26 cellular contexts compared by ENCODE assay signal in genomic region chr1:245107776-245108114, GRCh38. TPM values are rescaled to one million over a fixed set of nuclear protein-coding genes. Genes with fewer than 3 reads are reported as not detected.
DNase-seq lines count a peak whose midpoint lies in the region; ATAC-seq, FAIRE-seq and TF ChIP-seq lines count a peak whose summit lies in the region.
"Had no signal": no experiment of that assay in that cellular context is flagged by ENCODE, and none has a peak within 500 bp of the region (broad histone marks: within the 10 kb centered on the region; RNA-seq: fewer than 3 reads in every experiment).

No MANE protein-coding gene starts in this region.

- no peaks in the 10 kb centered on the region for H3K36me3 ChIP-seq in SK-N-SH (replicated peaks in 1 of 2; ENCODE audit: control insufficient read depth in 1 of 2, insufficient read depth in 2 of 2, low read length in 1 of 2)
- H3K36me3 ChIP-seq in HepG2 (replicated peaks in 1 of 2; ENCODE audit: control insufficient read depth in 1 of 2, insufficient read depth in 2 of 2, low read length in 2 of 2), result no peaks in the 10 kb centered on the region
- H3K36me3 ChIP-seq: BE2C, SJSA1 had no signal

- 94% methylated on average over 7 of the region's 7 CpGs for WGBS in SK-N-SH (ENCODE audit: low lambda C conversion rate)
- WGBS in HepG2 (ENCODE audit: low lambda C conversion rate), result 14% methylated on average over 7 of the region's 7 CpGs

- TF ChIP-seq POLR2A in HepG2 (IDR thresholded peaks at IDR 0.05; ENCODE audit: insufficient read depth in 1 of 2, low read depth in 2 of 2, low read length in 2 of 2), result no peak

- FAIRE-seq in HepG2 (lab: Jason Lieb, UNC), result no peak
- FAIRE-seq: HTR-8/SVneo had no signal

- H3K9me3 ChIP-seq in SK-N-SH (no peaks in the 10 kb centered on the region), HepG2 (ENCODE audit: low read length) (no peaks in the 10 kb centered on the region)
- no peaks in the 10 kb centered on the region for H3K9me3 ChIP-seq in CD4-positive, alpha-beta T cell (ENCODE audit: control insufficient read depth, low read length)
- H3K9me3 ChIP-seq: BE2C, SJSA1 had no signal

- H4K20me1 ChIP-seq in SK-N-SH (ENCODE audit: insufficient read depth) (no peaks in the 10 kb centered on the region), HepG2 (ENCODE audit: insufficient read depth, low read length) (no peaks in the 10 kb centered on the region)

- in situ Hi-C loops in HepG2 (cut with HindIII; ENCODE audit: extremely low pct_ligation_motif_present, low pct_unique_long_range_greater_than_20kb), result no loop called here

- H3K4me1 ChIP-seq in SK-N-SH (ENCODE audit: control insufficient read depth in 1 of 2, insufficient read depth in 2 of 2, low read depth in 1 of 2, low read length in 1 of 2) (no peaks in the 10 kb centered on the region), HepG2 (ENCODE audit: insufficient read depth, low read length) (peaks cover 53% of the 10 kb centered on the region)
- H3K4me1 ChIP-seq: BE2C, SJSA1 had no signal

- no peak for TF ChIP-seq EP300 in SK-N-SH (IDR thresholded peaks at IDR 0.05; ENCODE audit: borderline replicate concordance in 1 of 2, low read depth in 1 of 2, low read length in 1 of 2)
- no peak for TF ChIP-seq EP300 in HepG2 (IDR thresholded peaks at IDR 0.05; ENCODE audit: low read depth in 2 of 2, low read length in 2 of 2)
- TF ChIP-seq EP300 in HepG2 (CRISPR knock-in tag; IDR thresholded peaks at IDR 0.05; ENCODE audit: borderline replicate concordance), result no peak

- H3F3A ChIP-seq in SK-N-SH (replicated peaks; ENCODE audit: insufficient read depth), result no peaks in the 10 kb centered on the region

- TF ChIP-seq CTCF in SK-N-SH (IDR thresholded peaks at IDR 0.05), result 0 out of 2 replicates have a peak, but pooled peaks have one; percentile 1
- TF ChIP-seq CTCF in HepG2 (CRISPR knock-in tag; IDR thresholded peaks at IDR 0.05), result no peak
- TF ChIP-seq CTCF in neural crest cell (conservative IDR thresholded peaks at IDR 0.05), result no peak
- TF ChIP-seq CTCF in CD4-positive, alpha-beta T cell (IDR thresholded peaks at IDR 0.05), result no peak

- no peaks in the 10 kb centered on the region for H3K27me3 ChIP-seq in SK-N-SH (ENCODE audit: insufficient read depth)
- no peaks in the 10 kb centered on the region for H3K27me3 ChIP-seq in HepG2 (ENCODE audit: control insufficient read depth in 1 of 2, insufficient read depth in 2 of 2, low read length in 2 of 2)
- no peaks in the 10 kb centered on the region for H3K27me3 ChIP-seq in CD4-positive, alpha-beta T cell (ENCODE audit: control insufficient read depth, insufficient read depth, low read length)
- H3K27me3 ChIP-seq: BE2C, SJSA1 had no signal

- no peaks in the 10 kb centered on the region for H3K27me3 Mint-ChIP-seq in neural crest cell (ENCODE audit: low read depth)
- H3K27me3 Mint-ChIP-seq in CD4-positive, alpha-beta T cell, result no peaks in the 10 kb centered on the region

- H3K4me2 ChIP-seq in SK-N-SH (no peak overlapping the region), HepG2 (ENCODE audit: low read depth, low read length) (peak overlapping the region; percentile 83)
- H3K4me2 ChIP-seq: KMS-11 had no signal

- BruUV-seq in HepG2 (replicated peaks; lab: Mats Ljungman, UMichigan), result no TSS peak

- H3K4me3 Mint-ChIP-seq in neural crest cell, result peak overlapping the region; percentile 83
- H3K4me3 Mint-ChIP-seq in CD4-positive, alpha-beta T cell, result no peak overlapping the region
- H3K4me3 Mint-ChIP-seq: CD14-positive monocyte had no signal

- H3K27ac Mint-ChIP-seq in neural crest cell (ENCODE audit: unreplicated experiment), result peak overlapping the region; percentile 88
- H3K27ac Mint-ChIP-seq in CD4-positive, alpha-beta T cell, result no peak overlapping the region

- TF ChIP-seq RAD21 in SK-N-SH (IDR thresholded peaks at IDR 0.05; ENCODE audit: low read length) (no peak), HepG2 (CRISPR knock-in tag; IDR thresholded peaks at IDR 0.05) (no peak)

- H3K36me3 Mint-ChIP-seq in neural crest cell (ENCODE audit: low read depth), result peaks cover 12% of the 10 kb centered on the region
- H3K36me3 Mint-ChIP-seq in CD4-positive, alpha-beta T cell (ENCODE audit: low read depth), result no peaks in the 10 kb centered on the region

- H3K4me3 ChIP-seq in SK-N-SH (ENCODE audit: low read depth in 2 of 2, low read length in 1 of 2) (no peak overlapping the region), HepG2 (replicated peaks in 1 of 3; ENCODE audit: insufficient read depth in 1 of 3, low read depth in 2 of 3, low read length in 3 of 3) (peak overlapping the region; percentile 39 to 68 (median 55); a peak in 4 of 6 replicates)
- H3K4me3 ChIP-seq: GM23248, SJSA1 had no signal

- peaks cover 47% of the 10 kb centered on the region for H3K4me1 Mint-ChIP-seq in neural crest cell
- H3K4me1 Mint-ChIP-seq in CD4-positive, alpha-beta T cell (ENCODE audit: low read depth), result no peaks in the 10 kb centered on the region

- H3K9me2 ChIP-seq in SK-N-SH, result no peaks in the 10 kb centered on the region

- POLR2A ChIA-PET in SK-N-SH (lab: Yijun Ruan, JAX), result no interaction called here
- POLR2A ChIA-PET in HepG2 (lab: Yijun Ruan, JAX), result interaction anchor here (0.6 to 1.8 kb wide), 5 partner anchors 11 to 223 kb away, joined by 3 to 10 read pairs (median 3); no protein-coding TSS in a partner anchor
- POLR2A ChIA-PET in CD4-positive, alpha-beta T cell (lab: Charles Lee), result no interaction called here

- H3K9ac ChIP-seq in SK-N-SH (no peak overlapping the region), HepG2 (ENCODE audit: insufficient read depth, low read depth, low read length) (peak overlapping the region; percentile 69)
- H3K9ac ChIP-seq: GM23248, KMS-11 had no signal

- H3K27ac ChIP-seq in SK-N-SH (ENCODE audit: low read depth in 2 of 2, low read length in 1 of 2) (no peak overlapping the region), HepG2 (ENCODE audit: extremely low read length, insufficient read depth, low read length) (peak overlapping the region; percentile 77)
- no peak overlapping the region for H3K27ac ChIP-seq in CD4-positive, alpha-beta T cell (ENCODE audit: low read depth, low read length)
- H3K27ac ChIP-seq: GM23248, KMS-11, SJSA1 had no signal

- H2AFZ ChIP-seq in SK-N-SH (ENCODE audit: low read depth), result no peak overlapping the region
- no peak overlapping the region for H2AFZ ChIP-seq in HepG2 (ENCODE audit: low read length)
- H2AFZ ChIP-seq: GM23248 had no signal

- ATAC-seq in SK-N-SH treated with all-trans-retinoic acid at 6 μM for 48 hours (no peak), HepG2 (no peak; the same call in 2 of the 3 replicates)
- ATAC-seq in CD4-positive, alpha-beta T cell (ENCODE audit: poor library complexity), result no peak

- no peak for DNase-seq in SK-N-SH
- no peak for DNase-seq in HepG2 (ENCODE audit: low spot score)
- DNase-seq in neural crest cell (ENCODE audit: low read depth, low spot score), result no peak
- no peak for DNase-seq in hippocampal formation (lab: John Stamatoyannopoulos, UW)
- DNase-seq in superior temporal gyrus (ENCODE audit: extremely low spot score), result no peak
- DNase-seq in CD4-positive, alpha-beta T cell, result no peak
- DNase-seq in cortex of kidney (lab: John Stamatoyannopoulos, UW), result no peak
- DNase-seq: ACHN, BE2C, Calu3, GM23248, HCEC 1CT, MM.1S, NCI-H1417, NCI-H1694, NCI-H2029 treated with DMSO at 0.1 percent for 48 hours, NCI-H226, NCI-H510A, NCI-H69, Right ventricle myocardium superior, RPMI8226 had no signal

- H3K9me3 Mint-ChIP-seq in neural crest cell, result peaks cover 12% of the 10 kb centered on the region
- no peaks in the 10 kb centered on the region for H3K9me3 Mint-ChIP-seq in CD4-positive, alpha-beta T cell

- CTCF ChIA-PET in SK-N-SH (lab: Yijun Ruan, JAX) (interaction anchor here (1.3 kb wide), 1 partner anchor 45 kb away, joined by 3 read pairs; no protein-coding TSS in a partner anchor), HepG2 (lab: Yijun Ruan, JAX; ENCODE audit: low intra/inter-chr PET ratio, low total read pairs) (no interaction called here)
- CTCF ChIA-PET in CD4-positive, alpha-beta T cell (lab: Charles Lee), result no interaction called here

- H3K79me2 ChIP-seq in SK-N-SH (ENCODE audit: insufficient read depth) (no peaks in the 10 kb centered on the region), HepG2 (ENCODE audit: insufficient read depth, low read length) (no peaks in the 10 kb centered on the region)

- intact Hi-C loops in HepG2 (cut with micrococcal nuclease; ENCODE audit: unreplicated experiment), result loop anchor here (1.0 to 2.0 kb wide), 2 partner anchors 21 to 62 kb away; no protein-coding TSS in a partner anchor
- intact Hi-C loops in CD4-positive, alpha-beta T cell (cut with DNase I, micrococcal nuclease), result no loop called here

TF ChIP-seq in SK-N-SH treated with all-trans-retinoic acid at 6 μM for 48 hours, 23 proteins besides CTCF, POLR2A, EP300 and RAD21:
- TF ChIP-seq GLIS3 (CRISPR knock-in tag; IDR thresholded peaks at IDR 0.05), result no peak

TF ChIP-seq in HepG2, 621 proteins besides CTCF, POLR2A, EP300 and RAD21 (continues in another document):
- TF ChIP-seq HCFC1 (IDR thresholded peaks at IDR 0.05; ENCODE audit: low read depth, low read length), result no peak

RNA-seq across cellular contexts. Expression of gene KIF26B, which starts 47.0 kb away (rescaled TPM):
- polyA plus RNA-seq in SK-N-SH (2012; rRNA removed) (2.6 TPM in 2 replicates), HepG2 (2011; rRNA removed) (0.08 and 0.09 TPM in 2 replicates)
- polyA plus RNA-seq in SK-N-SH (2012; cell fraction: cytosol; rRNA removed), result 3.2 and 3.6 TPM in 2 replicates
- polyA plus RNA-seq in SK-N-SH (2012; cell fraction: nucleus; rRNA removed), result 6.7 TPM in 2 replicates
- total RNA-seq in HepG2 (2016; rRNA removed; fragmentation: Illumina TruSeq; extraction: Trizol) (0.03 and 0.09 TPM in 2 replicates), neural crest cell (5.7 and 6.2 TPM in 2 replicates)
- 0.20 TPM in 1 of 2 replicates, not detected in the other for total RNA-seq in HepG2 (2016; cell fraction: cytosol; rRNA removed; fragmentation: Illumina TruSeq; extraction: Trizol; ENCODE audit: low read depth)
- total RNA-seq in HepG2 (2016; cell fraction: insoluble cytoplasmic fraction; rRNA removed; fragmentation: Illumina TruSeq; extraction: Trizol), result 0.06 and 0.07 TPM in 2 replicates
- 0.09 and 0.10 TPM in 2 replicates for total RNA-seq in HepG2 (2016; cell fraction: membrane; rRNA removed; fragmentation: Illumina TruSeq; extraction: Trizol)
- 0.06 and 0.09 TPM in 2 replicates for total RNA-seq in HepG2 (2016; cell fraction: nucleus; rRNA removed; fragmentation: Illumina TruSeq; extraction: Trizol)
- 0.03 and 0.05 TPM in 2 replicates for polyA plus RNA-seq in HepG2 (2011; cell fraction: cytosol; rRNA removed)
- 0.39 and 0.78 TPM in 2 replicates for polyA plus RNA-seq in HepG2 (2011; cell fraction: nucleus; rRNA removed)
- polyA plus RNA-seq in HepG2 (2012), result 0.23 and 0.25 TPM in 2 replicates
- not detected in 2 replicates for polyA plus RNA-seq in HepG2 (2016; cell fraction: cytosol; fragmentation: Illumina TruSeq; extraction: Trizol; ENCODE audit: low read depth)
- polyA plus RNA-seq in HepG2 (2016; cell fraction: insoluble cytoplasmic fraction; fragmentation: Illumina TruSeq; extraction: Trizol; ENCODE audit: low read depth), result 0.10 TPM in 1 of 2 replicates, not detected in the other
- not detected in 2 replicates for polyA plus RNA-seq in HepG2 (2016; cell fraction: membrane; fragmentation: Illumina TruSeq; extraction: Trizol; ENCODE audit: low read depth)
- polyA plus RNA-seq in HepG2 (2016; cell fraction: nucleus; fragmentation: Illumina TruSeq; extraction: Trizol; ENCODE audit: insufficient read depth, low read depth), result 0.15 TPM in 1 of 2 replicates, not detected in the other
- 0.02 and 0.26 TPM in 2 replicates for polyA minus RNA-seq in HepG2 (2011; rRNA and poly(A)+ RNA removed; ENCODE audit: low replicate concordance)
- polyA minus RNA-seq in HepG2 (2011; cell fraction: cytosol; rRNA and poly(A)+ RNA removed), result 0.09 and 0.20 TPM in 2 replicates
- polyA minus RNA-seq in HepG2 (2011; cell fraction: nucleus; rRNA and poly(A)+ RNA removed), result 0.39 and 1.2 TPM in 2 replicates
- total RNA-seq in CD4-positive, alpha-beta T cell, result under 1 TPM in 1 of 2 experiments, not detected in 1; 0.03 TPM

Comparison
In these comparisons a context has a peak if more than half of its experiments do, and no peak if none do; other contexts are left out.
1. H3K4me3 ChIP-seq: peak in HepG2 (3 of 3); none in SK-N-SH (0 of 2).
2. Of the 25 proteins assayed by ChIP-seq in both HepG2 and SK-N-SH: peak only in HepG2: none; only in SK-N-SH: CTCF; in both: none; in neither: 24.